Comparison of ENCODE assay signal across 8 cellular contexts in genomic region chr14:92121207-92121669, GRCh38. TPM values are rescaled to one million over a fixed set of nuclear protein-coding genes. Genes with fewer than 3 reads are reported as not detected.
DNase-seq lines count a peak whose midpoint lies in the region; ATAC-seq and TF ChIP-seq lines count a peak whose summit lies in the region.

No MANE protein-coding gene starts in this region.

- peak overlapping the region; percentile 95 for H3K9ac ChIP-seq in HCT116 (ENCODE audit: low read length)

- H3K36me3 Mint-ChIP-seq in dendritic cell treated with granulocyte-macrophage colony-stimulating factor and Interleukin-4, amounts not matched to agents 40 ng/mL and 50 ng/mL, for 4 days (ENCODE audit: low read depth) = peaks cover 76% of the 10 kb centered on the region

- peak overlapping the region; percentile 98 for H3K27ac Mint-ChIP-seq in dendritic cell treated with granulocyte-macrophage colony-stimulating factor and Interleukin-4, amounts not matched to agents 40 ng/mL and 50 ng/mL, for 4 days

- H4K20me1 ChIP-seq in HCT116 (ENCODE audit: insufficient read depth) (no peaks in the 10 kb centered on the region), OCI-LY7 (ENCODE audit: insufficient read depth, low read length) (no peaks in the 10 kb centered on the region)

- H2AFZ ChIP-seq in HCT116 (ENCODE audit: low read depth, low read length, poor library complexity, severe bottlenecking) = peak overlapping the region; percentile 90
- peak overlapping the region; percentile 71 for H2AFZ ChIP-seq in OCI-LY7 (ENCODE audit: low read length)

- H3K36me3 ChIP-seq in HCT116 (ENCODE audit: control insufficient read depth in 1 of 2, insufficient read depth in 2 of 2, low read length in 2 of 2) (peaks cover 0 to 3% of the 10 kb centered on the region in 2 experiments; a peak in 2 of 4 replicates), OCI-LY7 (ENCODE audit: insufficient read depth, low read length) (peaks cover 68% of the 10 kb centered on the region), tibial artery (peaks cover 3 to 21% (median 9%) of the 10 kb centered on the region in 3 donors)

- CTCF ChIA-PET in HCT116 (lab: Charles Lee) = interaction anchor here (1.1 to 9.6 kb wide), 2 partner anchors 14 kb away, joined by 4 to 77 read pairs; partner anchors contain the start of gene ATXN3
- CTCF ChIA-PET in OCI-LY7 (lab: Charles Lee; ENCODE audit: unreplicated experiment) = interaction anchor here (0.8 to 1.8 kb wide), 2 partner anchors 15 to 31 kb away, joined by 3 to 7 read pairs; partner anchors contain the start of gene ATXN3

- peak overlapping the region; percentile 83 for H3K4me2 ChIP-seq in HCT116 (ENCODE audit: low read length)
- H3K4me2 ChIP-seq in OCI-LY7 (ENCODE audit: low read length) = peak overlapping the region; percentile 92

- peaks cover 42% of the 10 kb centered on the region for H3K4me1 Mint-ChIP-seq in dendritic cell treated with granulocyte-macrophage colony-stimulating factor and Interleukin-4, amounts not matched to agents 40 ng/mL and 50 ng/mL, for 4 days (ENCODE audit: low read depth)

- H3K4me3 Mint-ChIP-seq in dendritic cell treated with granulocyte-macrophage colony-stimulating factor and Interleukin-4, amounts not matched to agents 40 ng/mL and 50 ng/mL, for 4 days = peak overlapping the region; percentile 97

- TF ChIP-seq RAD21 in HCT116 (IDR thresholded peaks at IDR 0.05; ENCODE audit: low read depth) = no peak

- peak; percentile 45 for DNase-seq in SIG-M5 treated with dmso at 0.1 percent for 504 hours (lab: John Stamatoyannopoulos, UW; ENCODE audit: unreplicated experiment)
- DNase-seq in SIG-M5 (lab: John Stamatoyannopoulos, UW) = no peak
- no peak for DNase-seq in HCT116 (ENCODE audit: low read depth, low spot score)
- peak; percentile 52 for DNase-seq in OCI-LY7 (ENCODE audit: low spot score)
- DNase-seq in lung microvascular endothelial cell (ENCODE audit: low read depth in 2 of 2) = peak; percentile 51 to 61
- peak in 1 of 2 donors; percentile 40 for DNase-seq in tibial artery
- no peak for DNase-seq in activated CD8-positive, alpha-beta memory T cell treated with anti-CD3 and anti-CD28 coated beads, Interleukin-2, amount 50 U/mL, for 48 hours

- BruUV-seq in HCT116 (replicated peaks; lab: Mats Ljungman, UMichigan) = TSS peak; percentile 84
- BruUV-seq in OCI-LY7 (replicated peaks; lab: Mats Ljungman, UMichigan) = TSS peak; percentile 79

- peak overlapping the region; percentile 88 for H3K27ac ChIP-seq in HCT116 (ENCODE audit: low read depth, low read length)
- H3K27ac ChIP-seq in OCI-LY7 (ENCODE audit: low read depth, low read length, poor library complexity, severe bottlenecking) = peak overlapping the region; percentile 61
- peak overlapping the region; percentile 91 to 92 for H3K27ac ChIP-seq in tibial artery

- H3K9me3 ChIP-seq in HCT116 (ENCODE audit: control insufficient read depth in 1 of 2, insufficient read depth in 1 of 2, low read depth in 1 of 2, low read length in 2 of 2) (no peaks in the 10 kb centered on the region), OCI-LY7 (ENCODE audit: low read length) (no peaks in the 10 kb centered on the region), tibial artery (no peaks in the 10 kb centered on the region)

- intact Hi-C loops in HCT116 (cut with micrococcal nuclease) = no loop called here
- intact Hi-C loops in OCI-LY7 (cut with micrococcal nuclease; ENCODE audit: unreplicated experiment) = loop anchor here (1.0 kb wide), 1 partner anchor 15 kb away; the partner anchor contains the start of gene ATXN3
- intact Hi-C loops in dendritic cell treated with granulocyte-macrophage colony-stimulating factor and Interleukin-4, amounts not matched to agents 40 ng/mL and 50 ng/mL, for 4 days (cut with micrococcal nuclease) = loop anchor here (1.0 kb wide), 1 partner anchor 15 kb away; the partner anchor contains the start of gene ATXN3
- intact Hi-C loops in tibial artery (cut with DNase I; ENCODE audit: low total_unique reads) = loop anchor here (5.0 to 10.0 kb wide), 2 partner anchors 334 to 481 kb away; no protein-coding TSS in a partner anchor

- no peaks in the 10 kb centered on the region for H3K27me3 Mint-ChIP-seq in dendritic cell treated with granulocyte-macrophage colony-stimulating factor and Interleukin-4, amounts not matched to agents 40 ng/mL and 50 ng/mL, for 4 days

- peaks cover 51% of the 10 kb centered on the region for H3K79me2 ChIP-seq in HCT116 (ENCODE audit: insufficient read depth, low read length)
- H3K79me2 ChIP-seq in OCI-LY7 (ENCODE audit: insufficient read depth, low read depth, low read length) = peaks cover 60% of the 10 kb centered on the region

- no peak for TF ChIP-seq CTCF in HCT116 (IDR thresholded peaks at IDR 0.05 in 2 of 3, conservative IDR thresholded peaks at IDR 0.05 in 1 of 3; ENCODE audit: borderline replicate concordance in 1 of 3, insufficient read depth in 1 of 3, low read depth in 2 of 3, low read length in 2 of 3)
- no peak for TF ChIP-seq CTCF in OCI-LY7 (conservative IDR thresholded peaks at IDR 0.05; ENCODE audit: low read length)
- no peak for TF ChIP-seq CTCF in tibial artery (IDR thresholded peaks at IDR 0.05)

- H3K27me3 ChIP-seq in HCT116 (ENCODE audit: insufficient read depth, low read length) (no peaks in the 10 kb centered on the region), tibial artery (no peaks in the 10 kb centered on the region)

- RAD21 ChIA-PET in HCT116 (lab: Charles Lee; ENCODE audit: low non-redundant PET in 1 of 2, low total read pairs in 2 of 2, uncharacterized antibody in 2 of 2, unreplicated experiment in 2 of 2) = interaction anchor here in 1 of 2 experiments (1.3 kb wide), 1 partner anchor 231 kb away, joined by 3 read pairs; no protein-coding TSS in a partner anchor

- H3K9me3 Mint-ChIP-seq in dendritic cell treated with granulocyte-macrophage colony-stimulating factor and Interleukin-4, amounts not matched to agents 40 ng/mL and 50 ng/mL, for 4 days = no peaks in the 10 kb centered on the region

- TF ChIP-seq POLR2A in HCT116 (IDR thresholded peaks at IDR 0.05; ENCODE audit: borderline replicate concordance, extremely low read depth, insufficient read depth, insufficient read length) = no peak

- POLR2A ChIA-PET in HCT116 (lab: Charles Lee) (interaction anchor here (0.6 to 3.2 kb wide), 3 partner anchors 12 to 18 kb away, joined by 3 to 21 read pairs (median 4); partner anchors contain the start of gene ATXN3), OCI-LY7 (lab: Charles Lee) (interaction anchor here (0.5 to 5.4 kb wide), 7 partner anchors 10 to 1123 kb away, joined by 3 to 33 read pairs (median 5); partner anchors contain the start of genes ATXN3 and TRIP11)

- peak; percentile 46 for ATAC-seq in HCT116

- H3K4me3 ChIP-seq in HCT116 (replicated peaks in 1 of 2; ENCODE audit: low read depth in 1 of 2, low read length in 2 of 2) = peak overlapping the region; percentile 88 to 96
- H3K4me3 ChIP-seq in OCI-LY7 (ENCODE audit: low read depth, low read length, poor library complexity, severe bottlenecking) = peak overlapping the region; percentile 89
- peak overlapping the region; percentile 84 to 99 for H3K4me3 ChIP-seq in tibial artery

- H3K9me2 ChIP-seq in HCT116 (ENCODE audit: insufficient read depth) = no peaks in the 10 kb centered on the region
- H3K9me2 ChIP-seq in OCI-LY7 (ENCODE audit: insufficient read depth, low read length) = no peaks in the 10 kb centered on the region

- H3K4me1 ChIP-seq in HCT116 (ENCODE audit: control insufficient read depth in 1 of 2, insufficient read depth in 2 of 2, low read length in 2 of 2) (peaks cover 0 to 8% of the 10 kb centered on the region in 2 experiments; a peak in 2 of 4 replicates), OCI-LY7 (ENCODE audit: insufficient read depth, low read length, poor library complexity, severe bottlenecking) (peaks cover 16% of the 10 kb centered on the region), tibial artery (peaks cover 3 to 47% (median 30%) of the 10 kb centered on the region in 4 donors)

TF ChIP-seq in HCT116, 20 proteins besides CTCF, POLR2A, EP300 and RAD21:
- TF ChIP-seq POLR2AphosphoS5 (IDR thresholded peaks at IDR 0.05; ENCODE audit: low read depth, low read length) (peak; percentile 88; the same call in 1 of the 2 replicates), SIN3A (IDR thresholded peaks at IDR 0.05; ENCODE audit: low read depth) (0 out of 2 replicates have a peak, but pooled peaks have one; percentile 21), FOSL1 (IDR thresholded peaks at IDR 0.05; ENCODE audit: low read depth) (no peak)

RNA-seq across cellular contexts. Expression of gene NDUFB1, which starts 0.3 kb away (rescaled TPM):
- 92.5 TPM for total RNA-seq in HCT116 (2021; ENCODE audit: unreplicated experiment)
- polyA plus RNA-seq in HCT116 (2012) = 140 and 269 TPM in 2 replicates
- 230 and 320 TPM in 2 replicates for total RNA-seq in OCI-LY7 (2014; rRNA removed; shearing (Covaris generic))
- total RNA-seq in OCI-LY7 (2022) = 122 and 129 TPM in 2 replicates
- total RNA-seq in lung microvascular endothelial cell = 318 and 327 TPM in 2 replicates

RNA-seq across cellular contexts. Expression of gene CPSF2, which starts 0.5 kb away (rescaled TPM):
- 77.0 TPM for total RNA-seq in HCT116 (2021; ENCODE audit: unreplicated experiment)
- 16.9 and 18.9 TPM in 2 replicates for polyA plus RNA-seq in HCT116 (2012)
- total RNA-seq in OCI-LY7 (2014; rRNA removed; shearing (Covaris generic)) = 40.0 and 46.8 TPM in 2 replicates
- total RNA-seq in OCI-LY7 (2022) = 85.1 and 91.9 TPM in 2 replicates
- 17.2 and 18.5 TPM in 2 replicates for total RNA-seq in lung microvascular endothelial cell

RNA-seq across cellular contexts. Expression of gene ATXN3, which starts 14.9 kb away (rescaled TPM):
- 27.6 TPM for total RNA-seq in HCT116 (2021; ENCODE audit: unreplicated experiment)
- polyA plus RNA-seq in HCT116 (2012) = 11.9 and 22.1 TPM in 2 replicates
- total RNA-seq in OCI-LY7 (2014; rRNA removed; shearing (Covaris generic)) = 21.3 and 40.1 TPM in 2 replicates
- 24.6 and 31.7 TPM in 2 replicates for total RNA-seq in OCI-LY7 (2022)
- 29.9 and 107 TPM in 2 replicates for total RNA-seq in lung microvascular endothelial cell

Comparison
In these comparisons a context has a peak if more than half of its experiments do, and no peak if none do; other contexts are left out.
1. DNase-seq: peak in SIG-M5 treated with dmso at 0.1 percent for 504 hours (single experiment), OCI-LY7 (single experiment) and lung microvascular endothelial cell (2 of 2); none in SIG-M5 (single experiment), HCT116 (single experiment) and activated CD8-positive, alpha-beta memory T cell treated with anti-CD3 and anti-CD28 coated beads, Interleukin-2, amount 50 U/mL, for 48 hours (single experiment).
2. Peak in every context shown above with its lines, with median percentiles within 50 percentile points of each other: H3K27ac ChIP-seq and H3K4me3 ChIP-seq.